In genomic region chr9:88291853-88292252, GRCh38 we compare ENCODE assay signal across 2 cellular contexts.
TF ChIP-seq lines count a peak whose summit lies in the region.

No MANE protein-coding gene starts in this region.

TF ChIP-seq in SK-N-SH, 30 proteins besides CTCF, POLR2A, EP300 and RAD21 (continued from another document):
- no peak for TF ChIP-seq USF1 (IDR thresholded peaks at IDR 0.05; ENCODE audit: borderline replicate concordance, low read depth)
- TF ChIP-seq NRF1 (IDR thresholded peaks at IDR 0.05; ENCODE audit: low read depth, low read length), result no peak
- TF ChIP-seq IRF3 (IDR thresholded peaks at IDR 0.05; ENCODE audit: low read depth, low read length), result no peak
- TF ChIP-seq MEF2A (IDR thresholded peaks at IDR 0.05; ENCODE audit: borderline replicate concordance, low read depth), result no peak
- no peak for TF ChIP-seq RFX5 (IDR thresholded peaks at IDR 0.05; ENCODE audit: low read length)
TF ChIP-seq in SK-N-SH: peak in this region for 4.

TF ChIP-seq in SK-N-SH treated with all-trans-retinoic acid at 6 μM for 48 hours, 23 proteins besides CTCF, POLR2A, EP300 and RAD21 (continued from another document):
- no peak for TF ChIP-seq TCF4 (CRISPR knock-in tag; IDR thresholded peaks at IDR 0.05; ENCODE audit: borderline replicate concordance)
